Comparison of ENCODE assay signal across 26 cellular contexts in genomic region chr4:170305627-170306026, GRCh38.
"Had no signal": no experiment of that assay in that cellular context is flagged by ENCODE, and none has a peak within 500 bp of the region (broad histone marks: within the 10 kb centered on the region; RNA-seq: fewer than 3 reads in every experiment).

No MANE protein-coding gene starts in this region.

- DNase-seq: activated CD4-positive, alpha-beta T cell treated with anti-CD3 and anti-CD28 coated beads for 36 hours; activated CD4-positive, CD25-positive, alpha-beta regulatory T cell; activated CD8-positive, alpha-beta memory T cell treated with anti-CD3 and anti-CD28 coated beads, Interleukin-2, amount 10 ng/mL, durations not matched to agents 7 days and 5 days; activated CD8-positive, alpha-beta T cell treated with anti-CD3 and anti-CD28 coated beads, Interleukin-2, amount 10 ng/mL, durations not matched to agents 7 days and 5 days; activated naive CD4-positive, alpha-beta T cell; activated T-cell treated with anti-CD3 and anti-CD28 coated beads, Interleukin-2, amount 50 U/mL, for 48 hours; anterior cingulate cortex; effector CD8-positive, alpha-beta T cell; foreskin melanocyte; heart right ventricle; left ventricle myocardium inferior; mesendoderm; stimulated activated CD4-positive, alpha-beta T cell treated with anti-CD3 and anti-CD28 coated beads, Interleukin-1b, Interleukin-23, amount 100 ng/mL, for 48 hours; stimulated activated CD4-positive, alpha-beta T cell treated with anti-CD3 and anti-CD28 coated beads, Interleukin-4, amount 100 ng/mL, for 4 hours; stimulated activated CD8-positive, alpha-beta memory T cell treated with anti-CD3 and anti-CD28 coated beads, Interleukin-4, amount 100 ng/mL, for 48 hours; stimulated activated naive CD8-positive, alpha-beta T cell treated with anti-CD3 and anti-CD28 coated beads, Interleukin-15, amount 100 ng/mL, for 72 hours; thyroid gland; upper lobe of right lung had no signal

- H3K27ac ChIP-seq: heart right ventricle, left ventricle myocardium inferior, neutrophil, skin epidermis, thyroid gland, upper lobe of right lung had no signal

- H3K9me3 ChIP-seq: heart right ventricle, left ventricle myocardium inferior, neutrophil, thyroid gland, upper lobe of right lung had no signal

- H3K36me3 Mint-ChIP-seq: activated CD8-positive, alpha-beta memory T cell treated with anti-CD3 and anti-CD28 coated beads, Interleukin-2, amount 10 ng/mL, durations not matched to agents 7 days and 5 days; activated naive CD4-positive, alpha-beta T cell treated with anti-CD3 and anti-CD28 coated beads, Interleukin-2, amount 50 U/mL, for 72 hours; natural killer cell treated with Interleukin-12 subunit alpha and Interleukin-12 subunit beta and Interleukin-15 and Interleukin-18, amount 100 ng/mL, for 72 hours; stimulated activated memory B cell treated with anti-CD40 and anti-IgM and Interleukin-4, amounts not matched to agents 10 μg/mL and 1 μg/mL and 100 μg/mL, for 72 hours had no signal

- H3K27ac Mint-ChIP-seq: activated CD4-positive, alpha-beta T cell treated with anti-CD3 and anti-CD28 coated beads for 36 hours; activated CD8-positive, alpha-beta memory T cell treated with anti-CD3 and anti-CD28 coated beads, Interleukin-2, amount 10 ng/mL, durations not matched to agents 7 days and 5 days; activated CD8-positive, alpha-beta T cell treated with anti-CD3 and anti-CD28 coated beads, Interleukin-2, amount 10 ng/mL, durations not matched to agents 7 days and 5 days; activated naive CD4-positive, alpha-beta T cell treated with anti-CD3 and anti-CD28 coated beads, Interleukin-2, amount 50 U/mL, for 72 hours; natural killer cell treated with Interleukin-12 subunit alpha and Interleukin-12 subunit beta and Interleukin-15 and Interleukin-18, amount 100 ng/mL, for 72 hours; progenitor cell of endocrine pancreas; stimulated activated memory B cell treated with anti-CD40 and anti-IgM and Interleukin-4, amounts not matched to agents 10 μg/mL and 1 μg/mL and 100 μg/mL, for 72 hours; stimulated activated naive CD8-positive, alpha-beta T cell treated with anti-CD3 and anti-CD28 coated beads, Interleukin-15, amount 100 ng/mL, for 72 hours had no signal

- H3K4me1 Mint-ChIP-seq: activated CD4-positive, alpha-beta T cell treated with anti-CD3 and anti-CD28 coated beads for 36 hours; activated CD8-positive, alpha-beta memory T cell treated with anti-CD3 and anti-CD28 coated beads, Interleukin-2, amount 10 ng/mL, durations not matched to agents 7 days and 5 days; stimulated activated memory B cell treated with anti-CD40 and anti-IgM and Interleukin-4, amounts not matched to agents 10 μg/mL and 1 μg/mL and 100 μg/mL, for 72 hours; stimulated activated naive CD8-positive, alpha-beta T cell treated with anti-CD3 and anti-CD28 coated beads, Interleukin-15, amount 100 ng/mL, for 72 hours had no signal

- H3K9me3 Mint-ChIP-seq: stimulated activated memory B cell treated with anti-CD40 and anti-IgM and Interleukin-4, amounts not matched to agents 10 μg/mL and 1 μg/mL and 100 μg/mL, for 72 hours; stimulated activated naive CD8-positive, alpha-beta T cell treated with anti-CD3 and anti-CD28 coated beads, Interleukin-15, amount 100 ng/mL, for 72 hours had no signal

- H3K4me3 Mint-ChIP-seq: activated CD4-positive, alpha-beta T cell treated with anti-CD3 and anti-CD28 coated beads for 36 hours; activated CD8-positive, alpha-beta memory T cell treated with anti-CD3 and anti-CD28 coated beads, Interleukin-2, amount 10 ng/mL, durations not matched to agents 7 days and 5 days; activated CD8-positive, alpha-beta T cell treated with anti-CD3 and anti-CD28 coated beads, Interleukin-2, amount 10 ng/mL, durations not matched to agents 7 days and 5 days; natural killer cell treated with Interleukin-12 subunit alpha and Interleukin-12 subunit beta and Interleukin-15 and Interleukin-18, amount 100 ng/mL, for 72 hours; stimulated activated memory B cell treated with anti-CD40 and anti-IgM and Interleukin-4, amounts not matched to agents 10 μg/mL and 1 μg/mL and 100 μg/mL, for 72 hours; stimulated activated naive CD8-positive, alpha-beta T cell treated with anti-CD3 and anti-CD28 coated beads, Interleukin-15, amount 100 ng/mL, for 72 hours had no signal

- FAIRE-seq: endometrium had no signal

- H3K27me3 ChIP-seq: heart right ventricle, neutrophil, thyroid gland, upper lobe of right lung had no signal

- H3K27me3 Mint-ChIP-seq: activated CD4-positive, alpha-beta T cell treated with anti-CD3 and anti-CD28 coated beads for 36 hours; activated CD8-positive, alpha-beta memory T cell treated with anti-CD3 and anti-CD28 coated beads, Interleukin-2, amount 10 ng/mL, durations not matched to agents 7 days and 5 days; natural killer cell treated with Interleukin-12 subunit alpha and Interleukin-12 subunit beta and Interleukin-15 and Interleukin-18, amount 100 ng/mL, for 72 hours; progenitor cell of endocrine pancreas; stimulated activated memory B cell treated with anti-CD40 and anti-IgM and Interleukin-4, amounts not matched to agents 10 μg/mL and 1 μg/mL and 100 μg/mL, for 72 hours; stimulated activated naive CD8-positive, alpha-beta T cell treated with anti-CD3 and anti-CD28 coated beads, Interleukin-15, amount 100 ng/mL, for 72 hours had no signal

- H3K36me3 ChIP-seq: heart right ventricle, left ventricle myocardium inferior, neutrophil, thyroid gland, upper lobe of right lung had no signal

- H3K4me1 ChIP-seq: heart right ventricle, left ventricle myocardium inferior, thyroid gland, upper lobe of right lung had no signal

- H3K4me3 ChIP-seq: heart right ventricle, left ventricle myocardium inferior, lung, skin epidermis, thyroid gland, upper lobe of right lung had no signal
